9 cellular contexts compared by ENCODE assay signal in the genomic region with DNA sequence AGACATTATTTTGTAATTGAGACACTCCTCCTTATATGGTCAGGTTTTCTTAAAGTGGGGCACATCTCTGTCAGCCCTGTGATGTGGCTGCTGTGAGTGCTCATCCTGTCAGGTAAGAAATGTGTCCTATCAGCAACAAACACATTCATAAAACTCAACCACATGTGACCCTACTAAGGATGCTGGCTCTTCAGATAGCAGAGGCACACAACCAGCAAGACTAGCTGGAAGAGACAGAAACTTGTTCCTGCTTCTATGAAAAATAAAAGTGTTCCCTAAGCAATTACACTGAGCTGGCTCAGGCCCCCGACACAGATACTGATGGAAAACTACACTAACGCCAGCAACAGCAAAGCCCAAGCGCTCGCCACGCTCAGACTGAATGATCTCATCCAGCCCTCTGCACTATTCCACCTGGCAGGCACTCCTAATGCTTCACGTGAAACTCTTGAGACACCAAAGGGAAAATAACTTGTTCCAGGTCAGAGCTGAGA. TPM values are rescaled to one million over a fixed set of nuclear protein-coding genes. Genes with fewer than 3 reads are reported as not detected.
A peak's percentile ranks its signal among the peaks of the same experiment; 100 is the strongest.
DNase-seq lines count a peak whose midpoint lies in the region; FAIRE-seq and TF ChIP-seq lines count a peak whose summit lies in the region.
"Had no signal": no experiment of that assay in that cellular context is flagged by ENCODE, and none has a peak within 500 bp of the region (broad histone marks: within the 10 kb centered on the region; RNA-seq: fewer than 3 reads in every experiment).

No MANE protein-coding gene starts in this region.

- H3K4me1 ChIP-seq in trophoblast cell (ENCODE audit: control insufficient read depth in 1 of 2, insufficient read depth in 2 of 2, low read length in 2 of 2), result peaks cover 0 to 2% of the 10 kb centered on the region in 2 experiments
- H3K4me1 ChIP-seq: foreskin keratinocyte had no signal

- no peaks in the 10 kb centered on the region for H3K27me3 Mint-ChIP-seq in progenitor cell of endocrine pancreas

- DNase-seq in GM18507 (ENCODE audit: extremely low spot score, insufficient read length, low read depth) (no peak), epithelial cell of proximal tubule (ENCODE audit: low read depth) (peak; percentile 67), progenitor cell of endocrine pancreas (ENCODE audit: low spot score, unreplicated experiment) (no peak), nucleus accumbens (lab: John Stamatoyannopoulos, UW) (no peak), trophoblast cell (no peak), HT-29 (ENCODE audit: low spot score) (no peak), NCI-H2029 (lab: John Stamatoyannopoulos, UW) (no peak)
- DNase-seq in activated CD4-positive, alpha-beta T cell treated with anti-CD3 and anti-CD28 coated beads for 1 hour, result peak; percentile 14

- WGBS in trophoblast cell (ENCODE audit: extremely low coverage, insufficient coverage, insufficient read length), result no CpG with 5 or more reads among the region's 6 CpGs

- H3K23ac ChIP-seq in trophoblast cell (ENCODE audit: low read length), result no peak overlapping the region

- H2BK120ac ChIP-seq in trophoblast cell (ENCODE audit: insufficient read depth, low read length, poor library complexity), result no peak overlapping the region

- no peak overlapping the region for H2BK5ac ChIP-seq in trophoblast cell (ENCODE audit: low read depth, low read length, poor library complexity)

- no peaks in the 10 kb centered on the region for H3K79me2 ChIP-seq in trophoblast cell (ENCODE audit: control insufficient read depth, insufficient read depth, low read length, poor library complexity)

- no peak overlapping the region for H3K4me3 Mint-ChIP-seq in progenitor cell of endocrine pancreas (ENCODE audit: low read depth)

- H2BK12ac ChIP-seq in trophoblast cell (ENCODE audit: low read length), result no peak overlapping the region

- peaks cover 0 to 3% of the 10 kb centered on the region in 2 experiments for H3K36me3 ChIP-seq in trophoblast cell (ENCODE audit: control insufficient read depth in 1 of 2, insufficient read depth in 2 of 2, low read length in 2 of 2)

- no peak overlapping the region for H3K27ac ChIP-seq in trophoblast cell (ENCODE audit: low read depth, low read length)
- H3K27ac ChIP-seq: foreskin keratinocyte had no signal

- peaks cover 14% of the 10 kb centered on the region for H3K4me1 Mint-ChIP-seq in progenitor cell of endocrine pancreas (ENCODE audit: low read depth)

- peak overlapping the region; percentile 10 for H3K27ac Mint-ChIP-seq in progenitor cell of endocrine pancreas

- H3K9ac ChIP-seq in trophoblast cell (ENCODE audit: low read length), result no peak overlapping the region

- no peak overlapping the region for H2AK5ac ChIP-seq in trophoblast cell (ENCODE audit: low read length)

- no peak overlapping the region for H4K91ac ChIP-seq in trophoblast cell (ENCODE audit: low read depth, low read length)

- no peak overlapping the region for H2AFZ ChIP-seq in trophoblast cell (ENCODE audit: insufficient read depth, low read length, poor library complexity)

- no peak overlapping the region for H3K18ac ChIP-seq in trophoblast cell (ENCODE audit: low read length)

- no peaks in the 10 kb centered on the region for H3K9me3 Mint-ChIP-seq in progenitor cell of endocrine pancreas (ENCODE audit: low read depth)

- no peak overlapping the region for H3K4me2 ChIP-seq in trophoblast cell (ENCODE audit: low read length)

- H3K36me3 Mint-ChIP-seq in progenitor cell of endocrine pancreas (ENCODE audit: insufficient read depth), result peaks cover 6% of the 10 kb centered on the region

- no peak overlapping the region for H4K8ac ChIP-seq in trophoblast cell (ENCODE audit: low read depth, low read length)

- no peak for TF ChIP-seq CTCF in epithelial cell of proximal tubule (conservative IDR thresholded peaks at IDR 0.05; ENCODE audit: low read depth, low read length)
- no peak for TF ChIP-seq CTCF in progenitor cell of endocrine pancreas (IDR thresholded peaks at IDR 0.05; ENCODE audit: unreplicated experiment)

- H3K79me1 ChIP-seq in trophoblast cell (ENCODE audit: low read length), result no peaks in the 10 kb centered on the region

- H4K12ac ChIP-seq in trophoblast cell (ENCODE audit: low read depth, low read length), result no peak overlapping the region

- H3K4me3 ChIP-seq in epithelial cell of proximal tubule (ENCODE audit: low read depth, low read length) (no peak overlapping the region), trophoblast cell (ENCODE audit: low read depth, low read length) (no peak overlapping the region)

- H3K27me3 ChIP-seq in trophoblast cell (ENCODE audit: insufficient read depth, low read length), result no peaks in the 10 kb centered on the region
- H3K27me3 ChIP-seq: foreskin keratinocyte had no signal

- H3K4ac ChIP-seq in trophoblast cell (ENCODE audit: low read depth, low read length), result no peak overlapping the region

- no peaks in the 10 kb centered on the region for H3K9me3 ChIP-seq in trophoblast cell (ENCODE audit: insufficient read depth, low read depth, low read length)

- H3K14ac ChIP-seq in trophoblast cell (ENCODE audit: low read length), result no peak overlapping the region

- peak; percentile 9 for FAIRE-seq in GM18507 (lab: Jason Lieb, UNC)

RNA-seq across cellular contexts. Expression of gene CYP2D6, which starts 49.8 kb away (rescaled TPM):
- total RNA-seq in epithelial cell of proximal tubule (0.14 and 0.29 TPM in 2 replicates), progenitor cell of endocrine pancreas (8.0 and 10.3 TPM in 2 replicates)
- 0.31 and 0.48 TPM in 2 replicates for polyA plus RNA-seq in trophoblast cell (2013)
- 2.6 and 2.8 TPM in 2 replicates for total RNA-seq in HT-29 (2014; rRNA removed; shearing (Covaris generic))

Comparison
In these comparisons a context has a peak if more than half of its experiments do, and no peak if none do; other contexts are left out.
1. DNase-seq: peak in activated CD4-positive, alpha-beta T cell treated with anti-CD3 and anti-CD28 coated beads for 1 hour (single experiment) and epithelial cell of proximal tubule (single experiment); none in GM18507 (single experiment), progenitor cell of endocrine pancreas (single experiment), nucleus accumbens (0 of 56), trophoblast cell (0 of 2), HT-29 (single experiment) and NCI-H2029 (single experiment).